In genomic region chr4:142272452-142272851, GRCh38 we compare ENCODE assay signal across 25 cellular contexts.
DNase-seq lines count a peak whose midpoint lies in the region; ATAC-seq, FAIRE-seq and TF ChIP-seq lines count a peak whose summit lies in the region.
"Had no signal": no experiment of that assay in that cellular context is flagged by ENCODE, and none has a peak within 500 bp of the region (broad histone marks: within the 10 kb centered on the region; RNA-seq: fewer than 3 reads in every experiment).

No MANE protein-coding gene starts in this region.

- no peak overlapping the region for H2AK9ac ChIP-seq in IMR-90 (replicated peaks; ENCODE audit: low read depth, low read length, poor library complexity)

- peak overlapping the region; percentile 53 for H2BK5ac ChIP-seq in IMR-90 (ENCODE audit: low read depth, low read length, poor library complexity, severe bottlenecking)

- TF ChIP-seq RAD21 in IMR-90 (IDR thresholded peaks at IDR 0.05; ENCODE audit: low read length): no peak

- in situ Hi-C loops in IMR-90 (cut with MboI; ENCODE audit: low sequenced_read_pairs): no loop called here

- dilution Hi-C loops in IMR-90 (cut with HindIII; ENCODE audit: low sequenced_read_pairs, unreplicated experiment): no loop called here

- no peaks in the 10 kb centered on the region for H3K79me1 ChIP-seq in IMR-90 (ENCODE audit: low read depth in 1 of 2, low read length in 2 of 2)

- no peak for TF ChIP-seq POLR2A in IMR-90 (IDR thresholded peaks at IDR 0.05; ENCODE audit: low read depth, low read length)

- H3K36me3 ChIP-seq in IMR-90 (ENCODE audit: control insufficient read depth, insufficient read depth, low read length) (no peaks in the 10 kb centered on the region; the same call in 1 of the 2 replicates), bronchial epithelial cell (ENCODE audit: control insufficient read depth, insufficient read depth, low read length) (no peaks in the 10 kb centered on the region)
- H3K36me3 ChIP-seq: BLaER1, HAP-1, MG63 had no signal

- intact Hi-C loops in IMR-90 (cut with micrococcal nuclease): no loop called here

- H3K27ac Mint-ChIP-seq in activated T-cell treated with anti-CD3 and anti-CD28 coated beads, Interleukin-2, amount 50 U/mL, for 72 hours: peak overlapping the region; percentile 38
- H3K27ac Mint-ChIP-seq: IgD-negative memory B cell had no signal

- no peak overlapping the region for H2BK15ac ChIP-seq in IMR-90 (ENCODE audit: low read depth, low read length)

- H3K4me3 Mint-ChIP-seq in activated T-cell treated with anti-CD3 and anti-CD28 coated beads, Interleukin-2, amount 50 U/mL, for 72 hours: no peak overlapping the region
- H3K4me3 Mint-ChIP-seq: CD4-positive, alpha-beta memory T cell; IgD-negative memory B cell had no signal

- H3K56ac ChIP-seq in IMR-90 (ENCODE audit: extremely low read depth, insufficient read depth, low read length): no peak overlapping the region

- H2AFZ ChIP-seq in IMR-90 (replicated peaks; ENCODE audit: low read length, poor library complexity): no peak overlapping the region
- H2AFZ ChIP-seq: GM23248, PC-9 had no signal

- no peak overlapping the region for H3K23ac ChIP-seq in IMR-90 (ENCODE audit: low read depth, low read length)

- H4K20me1 ChIP-seq in IMR-90 (ENCODE audit: insufficient read depth, low read length): no peaks in the 10 kb centered on the region
- H4K20me1 ChIP-seq: BLaER1 had no signal

- H3K4me1 ChIP-seq in IMR-90 (ENCODE audit: control insufficient read depth, insufficient read depth, low read length): peaks cover 17% of the 10 kb centered on the region
- H3K4me1 ChIP-seq: BLaER1, HAP-1 had no signal

- no peak overlapping the region for H3K9ac ChIP-seq in IMR-90 (ENCODE audit: low read depth, low read length)
- H3K9ac ChIP-seq: BLaER1, GM23248 had no signal

- no peak overlapping the region for H2AK5ac ChIP-seq in IMR-90 (ENCODE audit: low read depth, low read length)

- peak overlapping the region; percentile 71; the same call in 1 of the 2 replicates for H2BK120ac ChIP-seq in IMR-90 (ENCODE audit: low read depth, low read length)

- no peak overlapping the region for H4K8ac ChIP-seq in IMR-90 (ENCODE audit: low read depth in 2 of 2, low read length in 2 of 2)

- no peak overlapping the region for H4K5ac ChIP-seq in IMR-90 (ENCODE audit: low read depth, low read length)

- H3K27ac ChIP-seq in IMR-90 (ENCODE audit: insufficient read depth, low read length): peak overlapping the region; percentile 30; the same call in 1 of the 2 replicates
- H3K27ac ChIP-seq: BLaER1, GM23248, PC-9 had no signal

- no peaks in the 10 kb centered on the region for H3K27me3 ChIP-seq in IMR-90 (ENCODE audit: control insufficient read depth, insufficient read depth, low read length)
- H3K27me3 ChIP-seq in bronchial epithelial cell (ENCODE audit: control insufficient read depth, insufficient read depth, low read length): no peaks in the 10 kb centered on the region
- H3K27me3 ChIP-seq: BLaER1, MG63 had no signal

- FAIRE-seq in bronchial epithelial cell (lab: Jason Lieb, UNC): no peak
- FAIRE-seq: GM12891, HTR-8/SVneo had no signal

- POLR2A ChIA-PET in IMR-90 (lab: Charles Lee; ENCODE audit: unreplicated experiment): no interaction called here

- no peaks in the 10 kb centered on the region for H3K9me3 ChIP-seq in IMR-90 (ENCODE audit: control insufficient read depth, insufficient read depth, low read length)
- H3K9me3 ChIP-seq: BLaER1, HAP-1, MG63 had no signal

- H3K4me3 ChIP-seq in IMR-90 (ENCODE audit: insufficient read depth, low read depth, low read length) (no peak overlapping the region), bronchial epithelial cell (ENCODE audit: low read depth, low read length) (no peak overlapping the region)
- H3K4me3 ChIP-seq: BLaER1, GM23248, HAP-1, MG63, PC-9 had no signal

- DNase-seq in activated T-cell treated with anti-CD3 and anti-CD28 coated beads, Interleukin-2, amount 50 U/mL, for 72 hours: no peak
- no peak for DNase-seq in activated T-cell treated with anti-CD3 and anti-CD28 coated beads, Interleukin-2, amount 50 U/mL, for 48 hours
- DNase-seq in IMR-90 (no peak), bronchial epithelial cell (ENCODE audit: low read depth) (peak; percentile 73), kidney tubule cell (ENCODE audit: low spot score) (peak; percentile 6)
- DNase-seq: Calu3; CD4-positive, alpha-beta memory T cell; DMS53; EL; GM23248; Karpas-422; MG63; NCI-H1048; NCI-H1436; NCI-H1930; NCI-H226; NCI-H524 treated with DMSO at 0.1 percent for 48 hours; PC-9 had no signal

- H3K9me3 Mint-ChIP-seq in activated T-cell treated with anti-CD3 and anti-CD28 coated beads, Interleukin-2, amount 50 U/mL, for 72 hours: no peaks in the 10 kb centered on the region
- H3K9me3 Mint-ChIP-seq: IgD-negative memory B cell had no signal

- H3K18ac ChIP-seq in IMR-90 (ENCODE audit: low read depth, low read length): 0 out of 2 replicates have a peak overlapping the region, but pooled peaks have one; percentile 66

- H3K14ac ChIP-seq in IMR-90 (replicated peaks; ENCODE audit: low read depth, low read length): no peak overlapping the region

- H3K4me2 ChIP-seq in IMR-90 (ENCODE audit: low read depth, low read length): no peak overlapping the region
- H3K4me2 ChIP-seq: BLaER1, PC-9 had no signal

- H3K9me1 ChIP-seq in IMR-90 (ENCODE audit: insufficient read depth, low read length): no peaks in the 10 kb centered on the region

- H3K36me3 Mint-ChIP-seq in activated T-cell treated with anti-CD3 and anti-CD28 coated beads, Interleukin-2, amount 50 U/mL, for 72 hours (ENCODE audit: insufficient read depth in 2 of 2): peaks cover 0 to 8% of the 10 kb centered on the region in 2 donors

- BruUV-seq in IMR-90 (replicated peaks; lab: Mats Ljungman, UMichigan): no TSS peak

- peak overlapping the region; percentile 85; the same call in 1 of the 2 replicates for H2BK20ac ChIP-seq in IMR-90 (ENCODE audit: low read depth, low read length)

- peaks cover 67% of the 10 kb centered on the region for H3K4me1 Mint-ChIP-seq in activated T-cell treated with anti-CD3 and anti-CD28 coated beads, Interleukin-2, amount 50 U/mL, for 72 hours (ENCODE audit: low read depth)
- H3K4me1 Mint-ChIP-seq: IgD-negative memory B cell had no signal

- H4K91ac ChIP-seq in IMR-90 (ENCODE audit: insufficient read depth, low read depth, low read length): no peak overlapping the region; the same call in 1 of the 2 replicates

- no peak for TF ChIP-seq CTCF in IMR-90 (conservative IDR thresholded peaks at IDR 0.05; ENCODE audit: low read depth, low read length)
- no peak for TF ChIP-seq CTCF in bronchial epithelial cell (IDR thresholded peaks at IDR 0.05; ENCODE audit: insufficient read depth, low read length, severe bottlenecking)

- no peak overlapping the region for H3K4ac ChIP-seq in IMR-90 (ENCODE audit: low read depth, low read length)

- CTCF ChIA-PET in IMR-90 (lab: Yijun Ruan, JAX): no interaction called here

- no peaks in the 10 kb centered on the region for H3K27me3 Mint-ChIP-seq in activated T-cell treated with anti-CD3 and anti-CD28 coated beads, Interleukin-2, amount 50 U/mL, for 72 hours (ENCODE audit: low read depth)
- H3K27me3 Mint-ChIP-seq: CD4-positive, alpha-beta memory T cell; IgD-negative memory B cell had no signal

- ATAC-seq in activated T-cell treated with anti-CD3 and anti-CD28 coated beads, Interleukin-2, amount 50 U/mL, for 72 hours (replicated peaks in 1 of 2): no peak
- ATAC-seq in IMR-90 (ENCODE audit: low read depth) (no peak), GM18858 (IDR thresholded peaks at IDR 0.05; ENCODE audit: unreplicated experiment) (no peak), HG03457 (IDR thresholded peaks at IDR 0.05; ENCODE audit: unreplicated experiment) (no peak)

TF ChIP-seq in IMR-90, 13 proteins besides CTCF, POLR2A, EP300 and RAD21:
- no peak for TF ChIP-seq MAFK (IDR thresholded peaks at IDR 0.05; ENCODE audit: low read depth, low read length)
- no peak for TF ChIP-seq FOS (IDR thresholded peaks at IDR 0.05; ENCODE audit: low read depth, low read length)
- no peak for TF ChIP-seq RFX5 (IDR thresholded peaks at IDR 0.05; ENCODE audit: low read depth, low read length)

Comparison
In these comparisons a context has a peak if more than half of its experiments do, and no peak if none do; other contexts are left out.
1. DNase-seq: peak in bronchial epithelial cell (single experiment) and kidney tubule cell (single experiment); none in activated T-cell treated with anti-CD3 and anti-CD28 coated beads, Interleukin-2, amount 50 U/mL, for 72 hours (0 of 2), activated T-cell treated with anti-CD3 and anti-CD28 coated beads, Interleukin-2, amount 50 U/mL, for 48 hours (0 of 2) and IMR-90 (single experiment).